1 cellular context compared by ENCODE assay signal in the genomic region with DNA sequence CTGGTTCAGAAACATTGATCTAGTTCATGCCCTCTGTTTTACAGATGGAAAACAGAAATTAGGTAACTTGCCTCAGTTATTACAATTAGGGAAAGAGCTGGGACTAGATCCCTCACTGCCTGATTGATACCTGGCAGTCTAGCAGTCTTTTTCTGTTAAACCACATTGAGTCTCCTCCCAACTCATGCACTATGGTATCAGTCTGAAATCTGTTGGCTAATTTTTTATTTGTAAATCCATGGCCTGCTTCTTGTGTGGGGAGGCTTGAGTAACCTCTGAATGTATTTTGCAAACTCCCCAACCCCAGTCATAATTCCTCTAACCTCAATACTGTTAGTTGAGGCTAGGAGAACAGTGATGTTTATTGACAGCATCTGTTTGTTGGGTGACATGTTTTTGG.
TF ChIP-seq lines count a peak whose summit lies in the region.

No MANE protein-coding gene starts in this region.

TF ChIP-seq in WTC11, 78 proteins besides CTCF, POLR2A, EP300 and RAD21 (continued from another document):
- TF ChIP-seq PRDM15 (CRISPR knock-in tag; IDR thresholded peaks at IDR 0.05) (no peak), FOXK1 (CRISPR knock-in tag; IDR thresholded peaks at IDR 0.05) (no peak), FOXP4 (CRISPR knock-in tag; IDR thresholded peaks at IDR 0.05) (no peak), ATF1 (CRISPR knock-in tag; IDR thresholded peaks at IDR 0.05) (no peak), CREB1 (CRISPR knock-in tag; IDR thresholded peaks at IDR 0.05) (no peak), ETV6 (CRISPR knock-in tag; IDR thresholded peaks at IDR 0.05) (no peak), MYBL2 (CRISPR knock-in tag; IDR thresholded peaks at IDR 0.05) (no peak), ELF4 (CRISPR knock-in tag; IDR thresholded peaks at IDR 0.05; ENCODE audit: low read depth) (no peak), ZNF416 (CRISPR knock-in tag; IDR thresholded peaks at IDR 0.05) (no peak)
